1 cellular context compared by ENCODE assay signal in the genomic region with DNA sequence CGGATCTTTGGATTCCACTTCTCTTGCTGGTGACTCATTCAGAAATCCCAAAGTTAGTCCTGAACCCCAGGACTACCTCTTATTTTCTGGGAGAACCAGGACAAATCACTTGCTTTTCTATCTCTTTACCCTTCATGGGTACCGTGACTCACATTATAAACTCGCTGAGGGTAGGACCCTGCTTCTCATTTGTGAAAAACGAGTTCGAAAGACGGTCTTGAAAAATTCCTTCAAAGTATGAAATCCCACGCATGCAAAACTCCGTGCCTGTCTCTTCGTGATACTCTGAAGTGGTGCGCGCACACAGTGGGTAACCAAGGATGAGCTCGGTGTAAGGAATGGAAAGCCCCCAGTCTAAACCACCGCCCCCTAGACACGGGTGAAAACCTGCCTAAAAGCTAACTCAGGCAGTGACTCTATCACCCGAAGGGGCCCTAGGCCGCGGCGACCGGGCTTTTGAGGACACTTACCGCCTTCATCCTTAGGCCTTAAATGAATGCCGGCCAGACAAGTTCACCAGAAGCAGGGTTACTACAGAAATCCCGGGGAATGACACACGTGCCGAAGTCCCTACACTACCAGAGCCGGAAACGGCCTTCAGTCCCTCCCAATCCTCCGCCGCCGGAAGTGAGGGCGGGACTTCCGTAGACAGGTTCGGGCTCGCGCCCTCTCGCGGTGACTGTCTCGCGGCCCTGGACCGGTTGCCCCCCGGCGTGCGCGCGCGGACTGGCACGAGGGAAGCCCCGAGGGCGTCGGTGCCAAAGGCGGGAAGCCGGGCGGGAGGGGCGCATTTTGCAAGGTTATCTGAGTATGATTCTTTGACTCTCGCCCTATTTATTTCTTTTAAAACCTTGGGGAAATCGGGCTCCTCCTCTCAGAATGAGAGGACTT.
A peak's percentile ranks its signal among the peaks of the same experiment; 100 is the strongest.
TF ChIP-seq lines count a peak whose summit lies in the region.

A gene with protein sequence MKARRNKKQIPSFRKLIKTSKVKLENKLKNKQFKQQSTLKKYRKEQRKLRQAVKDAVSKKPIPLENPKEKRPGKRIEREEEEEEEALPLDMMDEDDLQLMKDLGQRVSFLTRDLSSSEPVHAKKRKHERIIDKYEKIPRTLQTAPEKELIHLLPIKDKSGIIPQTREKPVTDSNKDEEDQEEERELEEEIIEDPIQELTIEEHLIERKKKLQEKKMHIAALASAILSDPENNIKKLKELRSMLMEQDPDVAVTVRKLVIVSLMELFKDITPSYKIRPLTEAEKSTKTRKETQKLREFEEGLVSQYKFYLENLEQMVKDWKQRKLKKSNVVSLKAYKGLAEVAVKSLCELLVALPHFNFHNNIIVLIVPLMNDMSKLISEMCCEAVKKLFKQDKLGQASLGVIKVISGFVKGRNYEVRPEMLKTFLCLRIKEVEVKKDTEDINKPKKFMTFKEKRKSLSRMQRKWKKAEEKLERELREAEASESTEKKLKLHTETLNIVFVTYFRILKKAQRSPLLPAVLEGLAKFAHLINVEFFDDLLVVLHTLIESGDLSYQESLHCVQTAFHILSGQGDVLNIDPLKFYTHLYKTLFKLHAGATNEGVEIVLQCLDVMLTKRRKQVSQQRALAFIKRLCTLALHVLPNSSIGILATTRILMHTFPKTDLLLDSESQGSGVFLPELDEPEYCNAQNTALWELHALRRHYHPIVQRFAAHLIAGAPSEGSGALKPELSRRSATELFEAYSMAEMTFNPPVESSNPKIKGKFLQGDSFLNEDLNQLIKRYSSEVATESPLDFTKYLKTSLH (minus strand): TSS at position 580 of the 891 bp plus-strand sequence. CDS start 101 bp downstream, at position 479.

TF ChIP-seq in H1, 55 proteins besides CTCF, POLR2A, EP300 and RAD21 (continued from another document and continues in another):
- TF ChIP-seq, protein P1, sequence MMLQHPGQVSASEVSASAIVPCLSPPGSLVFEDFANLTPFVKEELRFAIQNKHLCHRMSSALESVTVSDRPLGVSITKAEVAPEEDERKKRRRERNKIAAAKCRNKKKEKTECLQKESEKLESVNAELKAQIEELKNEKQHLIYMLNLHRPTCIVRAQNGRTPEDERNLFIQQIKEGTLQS (IDR thresholded peaks at IDR 0.05; ENCODE audit: insufficient read depth, low read depth, low read length): no peak
- TF ChIP-seq POU5F1 (IDR thresholded peaks at IDR 0.05; ENCODE audit: low read depth, low read length) (no peak), JUN (IDR thresholded peaks at IDR 0.05; ENCODE audit: low read depth, low read length) (no peak), SP2 (IDR thresholded peaks at IDR 0.05; ENCODE audit: low read length) (peak; percentile 34; the same call in 1 of the 2 replicates), KDM4A (IDR thresholded peaks at IDR 0.05; ENCODE audit: low read depth, low read length, severe bottlenecking) (peak; percentile 89), KDM5A (IDR thresholded peaks at IDR 0.05; ENCODE audit: low read length) (no peak), CHD2 (IDR thresholded peaks at IDR 0.05; ENCODE audit: low read length) (peak; percentile 95), HDAC2 (IDR thresholded peaks at IDR 0.05; ENCODE audit: borderline replicate concordance in 1 of 2, low read depth in 2 of 2, low read length in 2 of 2) (peak in 1 of 2 experiments; percentile 19; a peak in 1 of 4 replicates), YY1 (IDR thresholded peaks at IDR 0.05; ENCODE audit: low read depth, low read length) (no peak), TAF1 (IDR thresholded peaks at IDR 0.05; ENCODE audit: low read depth, low read length) (peak; percentile 71; the same call in 1 of the 2 replicates), TAF7 (optimal IDR thresholded peaks at IDR 0.05; ENCODE audit: borderline replicate concordance, low read depth, low read length) (no peak), CTBP2 (IDR thresholded peaks at IDR 0.05; ENCODE audit: borderline replicate concordance, insufficient read depth, insufficient read length, low read length) (no peak), MAFK (IDR thresholded peaks at IDR 0.05; ENCODE audit: low read depth, low read length) (no peak), TBP (IDR thresholded peaks at IDR 0.05; ENCODE audit: low read depth, low read length) (peak; percentile 72; the same call in 1 of the 2 replicates), NRF1 (IDR thresholded peaks at IDR 0.05; ENCODE audit: low read depth, low read length) (no peak), GABPA (IDR thresholded peaks at IDR 0.05; ENCODE audit: borderline replicate concordance, insufficient read depth, low read length) (peak; percentile 97), CBX8 (IDR thresholded peaks at IDR 0.05; ENCODE audit: borderline replicate concordance, low read depth, low read length) (no peak), RFX5 (IDR thresholded peaks at IDR 0.05; ENCODE audit: borderline replicate concordance, low read depth, low read length) (no peak), SIX5 (IDR thresholded peaks at IDR 0.05; ENCODE audit: low read depth, low read length) (no peak), ASH2L (IDR thresholded peaks at IDR 0.05; ENCODE audit: low read length) (peak; percentile 59), SIN3A (conservative IDR thresholded peaks at IDR 0.05 in 1 of 2, IDR thresholded peaks at IDR 0.05 in 1 of 2; ENCODE audit: low read depth in 1 of 2, low read length in 2 of 2) (peak in 1 of 2 experiments; percentile 90; a peak in 2 of 4 replicates), FOSL1 (IDR thresholded peaks at IDR 0.05; ENCODE audit: insufficient read depth, low read depth, low read length) (no peak), BRCA1 (IDR thresholded peaks at IDR 0.05; ENCODE audit: low read depth, low read length) (peak; percentile 82), TEAD4 (IDR thresholded peaks at IDR 0.05; ENCODE audit: low read depth, low read length) (no peak), EGR1 (IDR thresholded peaks at IDR 0.05; ENCODE audit: borderline replicate concordance, low read depth, low read length) (0 out of 2 replicates have a peak, but pooled peaks have one; percentile 8), SAP30 (IDR thresholded peaks at IDR 0.05; ENCODE audit: insufficient read depth, insufficient replicate concordance, low read length) (peak; percentile 92), TCF12 (IDR thresholded peaks at IDR 0.05; ENCODE audit: low read depth, low read length) (0 out of 2 replicates have a peak, but pooled peaks have one; percentile 46), RNF2 (IDR thresholded peaks at IDR 0.05; ENCODE audit: borderline replicate concordance, low read depth, low read length, missing control alignments, poor library complexity, severe bottlenecking) (peak; percentile 47), CHD1 (IDR thresholded peaks at IDR 0.05; ENCODE audit: low read depth, low read length) (no peak), SP4 (IDR thresholded peaks at IDR 0.05; ENCODE audit: low read length) (no peak), SRF (IDR thresholded peaks at IDR 0.05; ENCODE audit: low read depth, low read length) (no peak), NANOG (IDR thresholded peaks at IDR 0.05; ENCODE audit: insufficient read depth, low read depth, low read length, poor library complexity, severe bottlenecking) (no peak), RBBP5 (IDR thresholded peaks at IDR 0.05; ENCODE audit: borderline replicate concordance, low read depth, low read length) (no peak), PHF8 (conservative IDR thresholded peaks at IDR 0.05; ENCODE audit: low read depth, low read length) (peak; percentile 79), CEBPB (IDR thresholded peaks at IDR 0.05; ENCODE audit: low read depth, low read length) (no peak), BCL11A (IDR thresholded peaks at IDR 0.05; ENCODE audit: low read depth in 2 of 2, low read length in 2 of 2) (no peak), ZNF274 (IDR thresholded peaks at IDR 0.05; ENCODE audit: borderline replicate concordance, extremely low read depth, low read length) (no peak), GTF2F1 (IDR thresholded peaks at IDR 0.05; ENCODE audit: borderline replicate concordance, low read depth, low read length) (no peak), HDAC6 (IDR thresholded peaks at IDR 0.05; ENCODE audit: low read depth, low read length) (no peak), BACH1 (IDR thresholded peaks at IDR 0.05; ENCODE audit: low read length) (no peak; the same call in 1 of the 2 replicates), EZH2 (IDR thresholded peaks at IDR 0.05; ENCODE audit: low read depth, low read length, severe bottlenecking) (no peak), KDM1A (IDR thresholded peaks at IDR 0.05; ENCODE audit: borderline replicate concordance, low read length) (no peak)
- TF ChIP-seq, protein P2, sequence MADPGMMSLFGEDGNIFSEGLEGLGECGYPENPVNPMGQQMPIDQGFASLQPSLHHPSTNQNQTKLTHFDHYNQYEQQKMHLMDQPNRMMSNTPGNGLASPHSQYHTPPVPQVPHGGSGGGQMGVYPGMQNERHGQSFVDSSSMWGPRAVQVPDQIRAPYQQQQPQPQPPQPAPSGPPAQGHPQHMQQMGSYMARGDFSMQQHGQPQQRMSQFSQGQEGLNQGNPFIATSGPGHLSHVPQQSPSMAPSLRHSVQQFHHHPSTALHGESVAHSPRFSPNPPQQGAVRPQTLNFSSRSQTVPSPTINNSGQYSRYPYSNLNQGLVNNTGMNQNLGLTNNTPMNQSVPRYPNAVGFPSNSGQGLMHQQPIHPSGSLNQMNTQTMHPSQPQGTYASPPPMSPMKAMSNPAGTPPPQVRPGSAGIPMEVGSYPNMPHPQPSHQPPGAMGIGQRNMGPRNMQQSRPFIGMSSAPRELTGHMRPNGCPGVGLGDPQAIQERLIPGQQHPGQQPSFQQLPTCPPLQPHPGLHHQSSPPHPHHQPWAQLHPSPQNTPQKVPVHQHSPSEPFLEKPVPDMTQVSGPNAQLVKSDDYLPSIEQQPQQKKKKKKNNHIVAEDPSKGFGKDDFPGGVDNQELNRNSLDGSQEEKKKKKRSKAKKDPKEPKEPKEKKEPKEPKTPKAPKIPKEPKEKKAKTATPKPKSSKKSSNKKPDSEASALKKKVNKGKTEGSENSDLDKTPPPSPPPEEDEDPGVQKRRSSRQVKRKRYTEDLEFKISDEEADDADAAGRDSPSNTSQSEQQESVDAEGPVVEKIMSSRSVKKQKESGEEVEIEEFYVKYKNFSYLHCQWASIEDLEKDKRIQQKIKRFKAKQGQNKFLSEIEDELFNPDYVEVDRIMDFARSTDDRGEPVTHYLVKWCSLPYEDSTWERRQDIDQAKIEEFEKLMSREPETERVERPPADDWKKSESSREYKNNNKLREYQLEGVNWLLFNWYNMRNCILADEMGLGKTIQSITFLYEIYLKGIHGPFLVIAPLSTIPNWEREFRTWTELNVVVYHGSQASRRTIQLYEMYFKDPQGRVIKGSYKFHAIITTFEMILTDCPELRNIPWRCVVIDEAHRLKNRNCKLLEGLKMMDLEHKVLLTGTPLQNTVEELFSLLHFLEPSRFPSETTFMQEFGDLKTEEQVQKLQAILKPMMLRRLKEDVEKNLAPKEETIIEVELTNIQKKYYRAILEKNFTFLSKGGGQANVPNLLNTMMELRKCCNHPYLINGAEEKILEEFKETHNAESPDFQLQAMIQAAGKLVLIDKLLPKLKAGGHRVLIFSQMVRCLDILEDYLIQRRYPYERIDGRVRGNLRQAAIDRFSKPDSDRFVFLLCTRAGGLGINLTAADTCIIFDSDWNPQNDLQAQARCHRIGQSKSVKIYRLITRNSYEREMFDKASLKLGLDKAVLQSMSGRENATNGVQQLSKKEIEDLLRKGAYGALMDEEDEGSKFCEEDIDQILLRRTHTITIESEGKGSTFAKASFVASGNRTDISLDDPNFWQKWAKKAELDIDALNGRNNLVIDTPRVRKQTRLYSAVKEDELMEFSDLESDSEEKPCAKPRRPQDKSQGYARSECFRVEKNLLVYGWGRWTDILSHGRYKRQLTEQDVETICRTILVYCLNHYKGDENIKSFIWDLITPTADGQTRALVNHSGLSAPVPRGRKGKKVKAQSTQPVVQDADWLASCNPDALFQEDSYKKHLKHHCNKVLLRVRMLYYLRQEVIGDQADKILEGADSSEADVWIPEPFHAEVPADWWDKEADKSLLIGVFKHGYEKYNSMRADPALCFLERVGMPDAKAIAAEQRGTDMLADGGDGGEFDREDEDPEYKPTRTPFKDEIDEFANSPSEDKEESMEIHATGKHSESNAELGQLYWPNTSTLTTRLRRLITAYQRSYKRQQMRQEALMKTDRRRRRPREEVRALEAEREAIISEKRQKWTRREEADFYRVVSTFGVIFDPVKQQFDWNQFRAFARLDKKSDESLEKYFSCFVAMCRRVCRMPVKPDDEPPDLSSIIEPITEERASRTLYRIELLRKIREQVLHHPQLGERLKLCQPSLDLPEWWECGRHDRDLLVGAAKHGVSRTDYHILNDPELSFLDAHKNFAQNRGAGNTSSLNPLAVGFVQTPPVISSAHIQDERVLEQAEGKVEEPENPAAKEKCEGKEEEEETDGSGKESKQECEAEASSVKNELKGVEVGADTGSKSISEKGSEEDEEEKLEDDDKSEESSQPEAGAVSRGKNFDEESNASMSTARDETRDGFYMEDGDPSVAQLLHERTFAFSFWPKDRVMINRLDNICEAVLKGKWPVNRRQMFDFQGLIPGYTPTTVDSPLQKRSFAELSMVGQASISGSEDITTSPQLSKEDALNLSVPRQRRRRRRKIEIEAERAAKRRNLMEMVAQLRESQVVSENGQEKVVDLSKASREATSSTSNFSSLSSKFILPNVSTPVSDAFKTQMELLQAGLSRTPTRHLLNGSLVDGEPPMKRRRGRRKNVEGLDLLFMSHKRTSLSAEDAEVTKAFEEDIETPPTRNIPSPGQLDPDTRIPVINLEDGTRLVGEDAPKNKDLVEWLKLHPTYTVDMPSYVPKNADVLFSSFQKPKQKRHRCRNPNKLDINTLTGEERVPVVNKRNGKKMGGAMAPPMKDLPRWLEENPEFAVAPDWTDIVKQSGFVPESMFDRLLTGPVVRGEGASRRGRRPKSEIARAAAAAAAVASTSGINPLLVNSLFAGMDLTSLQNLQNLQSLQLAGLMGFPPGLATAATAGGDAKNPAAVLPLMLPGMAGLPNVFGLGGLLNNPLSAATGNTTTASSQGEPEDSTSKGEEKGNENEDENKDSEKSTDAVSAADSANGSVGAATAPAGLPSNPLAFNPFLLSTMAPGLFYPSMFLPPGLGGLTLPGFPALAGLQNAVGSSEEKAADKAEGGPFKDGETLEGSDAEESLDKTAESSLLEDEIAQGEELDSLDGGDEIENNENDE (IDR thresholded peaks at IDR 0.05; ENCODE audit: insufficient replicate concordance, low read length): no peak
- TF ChIP-seq, protein P3, sequence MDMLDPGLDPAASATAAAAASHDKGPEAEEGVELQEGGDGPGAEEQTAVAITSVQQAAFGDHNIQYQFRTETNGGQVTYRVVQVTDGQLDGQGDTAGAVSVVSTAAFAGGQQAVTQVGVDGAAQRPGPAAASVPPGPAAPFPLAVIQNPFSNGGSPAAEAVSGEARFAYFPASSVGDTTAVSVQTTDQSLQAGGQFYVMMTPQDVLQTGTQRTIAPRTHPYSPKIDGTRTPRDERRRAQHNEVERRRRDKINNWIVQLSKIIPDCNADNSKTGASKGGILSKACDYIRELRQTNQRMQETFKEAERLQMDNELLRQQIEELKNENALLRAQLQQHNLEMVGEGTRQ (IDR thresholded peaks at IDR 0.05; ENCODE audit: low read length): peak; percentile 23; the same call in 1 of the 2 replicates
- TF ChIP-seq, protein P4, sequence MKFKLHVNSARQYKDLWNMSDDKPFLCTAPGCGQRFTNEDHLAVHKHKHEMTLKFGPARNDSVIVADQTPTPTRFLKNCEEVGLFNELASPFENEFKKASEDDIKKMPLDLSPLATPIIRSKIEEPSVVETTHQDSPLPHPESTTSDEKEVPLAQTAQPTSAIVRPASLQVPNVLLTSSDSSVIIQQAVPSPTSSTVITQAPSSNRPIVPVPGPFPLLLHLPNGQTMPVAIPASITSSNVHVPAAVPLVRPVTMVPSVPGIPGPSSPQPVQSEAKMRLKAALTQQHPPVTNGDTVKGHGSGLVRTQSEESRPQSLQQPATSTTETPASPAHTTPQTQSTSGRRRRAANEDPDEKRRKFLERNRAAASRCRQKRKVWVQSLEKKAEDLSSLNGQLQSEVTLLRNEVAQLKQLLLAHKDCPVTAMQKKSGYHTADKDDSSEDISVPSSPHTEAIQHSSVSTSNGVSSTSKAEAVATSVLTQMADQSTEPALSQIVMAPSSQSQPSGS (IDR thresholded peaks at IDR 0.05; ENCODE audit: low read length): no peak
- TF ChIP-seq, protein P5, sequence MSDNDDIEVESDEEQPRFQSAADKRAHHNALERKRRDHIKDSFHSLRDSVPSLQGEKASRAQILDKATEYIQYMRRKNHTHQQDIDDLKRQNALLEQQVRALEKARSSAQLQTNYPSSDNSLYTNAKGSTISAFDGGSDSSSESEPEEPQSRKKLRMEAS (IDR thresholded peaks at IDR 0.05): peak; percentile 100
